In genomic region chr1:3711381-3711779, GRCh38 we compare ENCODE assay signal across 2 cellular contexts.
TF ChIP-seq lines count a peak whose summit lies in the region.

No MANE protein-coding gene starts in this region.

TF ChIP-seq in HEK293, 187 proteins besides CTCF, POLR2A, EP300 and RAD21:
- TF ChIP-seq ZNF677 (tag by site-specific recombination; IDR thresholded peaks at IDR 0.05) (no peak), REST (tag by site-specific recombination; IDR thresholded peaks at IDR 0.05) (peak; percentile 22; the same call in 1 of the 2 replicates)
TF ChIP-seq in HEK293: peak in this region for 1.

TF ChIP-seq in H1, 55 proteins besides CTCF, POLR2A, EP300 and RAD21:
- TF ChIP-seq TAF1 (IDR thresholded peaks at IDR 0.05; ENCODE audit: low read depth, low read length): no peak
- TF ChIP-seq E2F6 (IDR thresholded peaks at IDR 0.05): no peak
- no peak for TF ChIP-seq FOSL1 (IDR thresholded peaks at IDR 0.05; ENCODE audit: insufficient read depth, low read depth, low read length)
- TF ChIP-seq SIX5 (IDR thresholded peaks at IDR 0.05; ENCODE audit: low read depth, low read length): no peak
